11 cellular contexts compared by ENCODE assay signal in genomic region chr17:40309938-40310510, GRCh38. TPM values are rescaled to one million over a fixed set of nuclear protein-coding genes. Genes with fewer than 3 reads are reported as not detected.
A peak's percentile ranks its signal among the peaks of the same experiment; 100 is the strongest.
DNase-seq lines count a peak whose midpoint lies in the region; ATAC-seq and TF ChIP-seq lines count a peak whose summit lies in the region.
"Had no signal": no experiment of that assay in that cellular context is flagged by ENCODE, and none has a peak within 500 bp of the region (broad histone marks: within the 10 kb centered on the region; RNA-seq: fewer than 3 reads in every experiment).

No MANE protein-coding gene starts in this region.

- H3K9me3 Mint-ChIP-seq in Calu3 (ENCODE audit: low read depth, unreplicated experiment), result no peaks in the 10 kb centered on the region
- H3K9me3 Mint-ChIP-seq in progenitor cell of endocrine pancreas (ENCODE audit: low read depth), result no peaks in the 10 kb centered on the region
- no peaks in the 10 kb centered on the region for H3K9me3 Mint-ChIP-seq in mesothelial cell of epicardium
- H3K9me3 Mint-ChIP-seq: stimulated activated effector memory CD8-positive, alpha-beta T cell treated with anti-CD3 and anti-CD28 coated beads, Interleukin-12 subunit alpha, Interleukin-12 subunit beta, amount 100 ng/mL, for 72 hours had no signal

- H3K27ac Mint-ChIP-seq in Calu3 (ENCODE audit: unreplicated experiment), result no peak overlapping the region
- H3K27ac Mint-ChIP-seq in progenitor cell of endocrine pancreas, result peak overlapping the region; percentile 80
- H3K27ac Mint-ChIP-seq in mesothelial cell of epicardium, result no peak overlapping the region
- H3K27ac Mint-ChIP-seq: stimulated activated effector memory CD8-positive, alpha-beta T cell treated with anti-CD3 and anti-CD28 coated beads, Interleukin-12 subunit alpha, Interleukin-12 subunit beta, amount 100 ng/mL, for 72 hours had no signal

- BruUV-seq in Calu3 (replicated peaks; lab: Mats Ljungman, UMichigan), result no TSS peak

- intact Hi-C loops in Calu3 (cut with micrococcal nuclease; ENCODE audit: unreplicated experiment), result no loop called here

- TF ChIP-seq CTCF in Calu3 (IDR thresholded peaks at IDR 0.05; ENCODE audit: unreplicated experiment), result no peak
- no peak for TF ChIP-seq CTCF in epithelial cell of esophagus (IDR thresholded peaks at IDR 0.05; ENCODE audit: insufficient read depth, low read depth, low read length, missing control alignments)
- TF ChIP-seq CTCF in progenitor cell of endocrine pancreas (IDR thresholded peaks at IDR 0.05; ENCODE audit: unreplicated experiment), result no peak
- no peak for TF ChIP-seq CTCF in mesothelial cell of epicardium (IDR thresholded peaks at IDR 0.05; ENCODE audit: unreplicated experiment)

- ATAC-seq in HG03520 (IDR thresholded peaks at IDR 0.05; ENCODE audit: unreplicated experiment) (no peak), GM21381 (IDR thresholded peaks at IDR 0.05; ENCODE audit: unreplicated experiment) (no peak)
- ATAC-seq: stimulated activated effector memory CD8-positive, alpha-beta T cell treated with anti-CD3 and anti-CD28 coated beads, Interleukin-12 subunit alpha, Interleukin-12 subunit beta, amount 100 ng/mL, for 72 hours had no signal

- H3K4me3 ChIP-seq in epithelial cell of esophagus (ENCODE audit: low read length), result peak overlapping the region; percentile 77

- H3K4me3 Mint-ChIP-seq in Calu3 (ENCODE audit: low read depth, unreplicated experiment), result no peak overlapping the region
- H3K4me3 Mint-ChIP-seq in progenitor cell of endocrine pancreas (ENCODE audit: low read depth), result no peak overlapping the region
- H3K4me3 Mint-ChIP-seq in mesothelial cell of epicardium, result no peak overlapping the region
- H3K4me3 Mint-ChIP-seq: stimulated activated effector memory CD8-positive, alpha-beta T cell treated with anti-CD3 and anti-CD28 coated beads, Interleukin-12 subunit alpha, Interleukin-12 subunit beta, amount 100 ng/mL, for 72 hours had no signal

- H3K27me3 Mint-ChIP-seq in Calu3 (ENCODE audit: unreplicated experiment) (no peaks in the 10 kb centered on the region), progenitor cell of endocrine pancreas (no peaks in the 10 kb centered on the region), mesothelial cell of epicardium (ENCODE audit: low read depth) (no peaks in the 10 kb centered on the region)

- CTCF ChIA-PET in Calu3 (lab: Charles Lee), result interaction anchor here (0.7 to 36.5 kb wide), 25 partner anchors 6 to 656 kb away, joined by 3 to 1520 read pairs (median 5); partner anchors contain the start of genes ERBB2, GJD3, TOP2A and WIPF2

- DNase-seq in Calu3 (peak; percentile 62), OCI-M1 (lab: John Stamatoyannopoulos, UW) (peak; percentile 40), epithelial cell of esophagus (ENCODE audit: low read depth) (no peak), progenitor cell of endocrine pancreas (ENCODE audit: low spot score, unreplicated experiment) (no peak), NCI-H2081 treated with DMSO at 0.1 percent for 48 hours (lab: John Stamatoyannopoulos, UW) (no peak), mesothelial cell of epicardium (ENCODE audit: low spot score in 2 of 2, unreplicated experiment in 2 of 2) (no peak)
- DNase-seq: activated naive CD4-positive, alpha-beta T cell treated with Interleukin-2 at 50 U/mL for 16 hours; NCI-H1694 treated with DMSO at 0.1 percent for 48 hours had no signal

- H3K4me1 Mint-ChIP-seq in Calu3 (ENCODE audit: low read depth, unreplicated experiment) (no peaks in the 10 kb centered on the region), progenitor cell of endocrine pancreas (ENCODE audit: low read depth) (peaks cover 46% of the 10 kb centered on the region), mesothelial cell of epicardium (peaks cover 55% of the 10 kb centered on the region)
- H3K4me1 Mint-ChIP-seq: stimulated activated effector memory CD8-positive, alpha-beta T cell treated with anti-CD3 and anti-CD28 coated beads, Interleukin-12 subunit alpha, Interleukin-12 subunit beta, amount 100 ng/mL, for 72 hours had no signal

- H3K36me3 Mint-ChIP-seq in Calu3 (ENCODE audit: insufficient read depth, unreplicated experiment) (peaks cover 38% of the 10 kb centered on the region), progenitor cell of endocrine pancreas (ENCODE audit: insufficient read depth) (no peaks in the 10 kb centered on the region), mesothelial cell of epicardium (no peaks in the 10 kb centered on the region)

RNA-seq across cellular contexts. Expression of gene RARA, which starts 1.0 kb away (rescaled TPM):
- total RNA-seq in Calu3 (2022), result 150 and 170 TPM in 2 replicates
- 50.8 and 51.3 TPM in 2 replicates for total RNA-seq in progenitor cell of endocrine pancreas
- 74.0 to 80.8 TPM (median 79.6 TPM) in 3 replicates for total RNA-seq in mesothelial cell of epicardium

RNA-seq across cellular contexts. Expression of gene CDC6, which starts 22.3 kb away (rescaled TPM):
- total RNA-seq in Calu3 (2022), result 567 and 645 TPM in 2 replicates
- 35.7 and 38.5 TPM in 2 replicates for total RNA-seq in progenitor cell of endocrine pancreas
- 16.4 to 18.9 TPM (median 16.8 TPM) in 3 replicates for total RNA-seq in mesothelial cell of epicardium

RNA-seq across cellular contexts. Expression of gene GJD3, which starts 54.5 kb away (rescaled TPM):
- total RNA-seq in Calu3 (2022) (0.44 and 0.71 TPM in 2 replicates), progenitor cell of endocrine pancreas (not detected in 2 replicates), mesothelial cell of epicardium (0.27 TPM in 1 of 3 replicates, not detected in the others)

Comparison
In these comparisons a context has a peak if more than half of its experiments do, and no peak if none do; other contexts are left out.
1. DNase-seq: peak in Calu3 (single experiment) and OCI-M1 (single experiment); none in epithelial cell of esophagus (single experiment), progenitor cell of endocrine pancreas (single experiment), NCI-H2081 treated with DMSO at 0.1 percent for 48 hours (single experiment) and mesothelial cell of epicardium (0 of 2).
2. RNA of gene CDC6, which starts 22.3 kb away (total RNA-seq): 567 to 645 TPM in Calu3; 35.7 to 38.5 TPM in progenitor cell of endocrine pancreas and 16.4 to 18.9 TPM in mesothelial cell of epicardium; every median in the first group is over 10 times any median in the second.